8 cellular contexts compared by ENCODE assay signal in the genomic region with DNA sequence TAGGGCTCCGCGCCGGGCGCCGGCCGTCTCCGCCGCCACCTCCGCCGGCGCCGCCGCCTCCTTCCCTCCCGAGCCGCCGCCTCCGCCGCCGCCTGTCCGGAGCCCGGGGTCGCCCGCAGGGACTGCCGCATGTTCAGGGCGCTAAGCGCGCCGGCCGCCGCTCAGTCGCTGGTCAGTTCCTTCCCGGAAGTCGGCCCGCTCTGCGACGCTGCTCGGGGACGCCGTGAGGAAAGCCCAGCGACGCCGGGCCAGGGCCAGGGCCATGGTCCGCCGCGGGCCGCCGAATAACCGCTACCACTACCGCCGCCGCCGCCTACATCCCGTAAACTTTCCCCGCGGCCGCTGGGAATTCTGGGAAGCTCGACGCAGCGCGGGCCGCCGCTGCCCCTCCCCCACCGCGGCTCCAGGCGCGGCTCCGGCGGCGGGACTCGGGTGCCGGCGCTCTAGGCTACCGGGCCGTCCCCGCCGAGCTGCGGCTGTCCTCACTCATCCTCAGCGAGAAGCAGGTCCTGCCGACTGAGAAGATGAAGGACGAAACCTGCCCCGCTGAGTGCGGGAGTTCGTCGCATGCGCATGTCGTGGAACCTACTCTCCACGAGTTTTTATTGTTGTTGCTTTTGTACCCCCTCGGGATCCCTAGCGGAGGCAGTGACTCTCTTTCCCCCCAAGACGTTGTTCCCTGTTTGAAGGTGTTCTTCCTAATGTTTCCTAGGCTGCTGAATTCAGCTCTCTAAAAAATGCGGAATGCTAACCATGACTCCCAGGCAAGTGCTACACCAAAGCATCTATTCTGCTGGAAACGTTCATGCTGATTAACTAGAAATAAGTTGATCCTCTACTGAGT. TPM values are rescaled to one million over a fixed set of nuclear protein-coding genes. Genes with fewer than 3 reads are reported as not detected.
DNase-seq lines count a peak whose midpoint lies in the region; ATAC-seq and TF ChIP-seq lines count a peak whose summit lies in the region.

A gene (minus strand): TSS at position 299 of the 844 bp plus-strand sequence. CDS start 339 bp downstream, outside the sequence.

- H3K27ac ChIP-seq in DOHH2 (ENCODE audit: low read depth, low read length) = peak within 1 kb of the TSS; percentile 24
- peak within 1 kb of the TSS; percentile 30 for H3K27ac ChIP-seq in KOPT-K1 (ENCODE audit: low read depth, low read length, poor library complexity, severe bottlenecking)
- peak within 1 kb of the TSS; percentile 88 for H3K27ac ChIP-seq in RWPE2 (ENCODE audit: poor library complexity, severe bottlenecking)
- peak within 1 kb of the TSS; percentile 87 to 99 (median 97) for H3K27ac ChIP-seq in gastroesophageal sphincter
- H3K27ac ChIP-seq in testis = peak within 1 kb of the TSS; percentile 95 to 98

- TF ChIP-seq EP300 in gastroesophageal sphincter (IDR thresholded peaks at IDR 0.05) = no peak

- H3K79me2 ChIP-seq in DOHH2 (ENCODE audit: control insufficient read depth, low read length) = peaks cover 36% of the 10 kb centered on the region

- H3K9me3 ChIP-seq in DOHH2 (ENCODE audit: control insufficient read depth, insufficient read depth, low read length) (no peaks in the 10 kb centered on the region), KOPT-K1 (ENCODE audit: insufficient read depth, low read length, poor library complexity, severe bottlenecking) (no peaks in the 10 kb centered on the region), RWPE2 (ENCODE audit: severe bottlenecking) (no peaks in the 10 kb centered on the region), gastroesophageal sphincter (no peaks in the 10 kb centered on the region), testis (no peaks in the 10 kb centered on the region)

- intact Hi-C loops in testis (cut with DNase I; ENCODE audit: low total_unique reads) = no loop called here

- peaks cover 9% of the 10 kb centered on the region; the same call in 1 of the 2 replicates for H3F3A ChIP-seq in DOHH2 (ENCODE audit: control insufficient read depth, insufficient read depth)

- no peaks in the 10 kb centered on the region for H3K9me2 ChIP-seq in DOHH2 (replicated peaks; ENCODE audit: control insufficient read depth, low read length)

- H4K20me1 ChIP-seq in DOHH2 (ENCODE audit: control insufficient read depth, insufficient read depth, low read depth, low read length) = no peaks in the 10 kb centered on the region

- peak; percentile 94 to 97 for TF ChIP-seq POLR2A in gastroesophageal sphincter (IDR thresholded peaks at IDR 0.05)
- TF ChIP-seq POLR2A in testis (IDR thresholded peaks at IDR 0.05) = peak; percentile 0

- H3K4me1 ChIP-seq in DOHH2 (ENCODE audit: control insufficient read depth, low read length) (peaks cover 43% of the 10 kb centered on the region), RWPE2 (ENCODE audit: insufficient read depth, poor library complexity, severe bottlenecking) (peaks cover 20% of the 10 kb centered on the region), gastroesophageal sphincter (peaks cover 0 to 39% (median 2%) of the 10 kb centered on the region in 3 donors), testis (peaks cover 10% of the 10 kb centered on the region)

- 0% methylated on average over 3 to 4 of the region's 92 CpGs for WGBS in gastroesophageal sphincter (ENCODE audit: low coverage in 1 of 2), 2 donors
- 0% methylated on average over 34 to 48 of the region's 92 CpGs for WGBS in testis, 2 donors

- peak within 1 kb of the TSS; percentile 86 for H3K4me3 ChIP-seq in DOHH2 (ENCODE audit: low read length)
- peak within 1 kb of the TSS; percentile 74 for H3K4me3 ChIP-seq in RWPE2 (ENCODE audit: severe bottlenecking)
- peak within 1 kb of the TSS; percentile 61 to 93 for H3K4me3 ChIP-seq in gastroesophageal sphincter
- H3K4me3 ChIP-seq in testis = peak within 1 kb of the TSS; percentile 79 to 93

- peaks cover 13% of the 10 kb centered on the region for H3K36me3 ChIP-seq in DOHH2 (ENCODE audit: control insufficient read depth, low read length)
- H3K36me3 ChIP-seq in KOPT-K1 (ENCODE audit: insufficient read depth, low read length) = no peaks in the 10 kb centered on the region
- H3K36me3 ChIP-seq in RWPE2 (ENCODE audit: low read depth) = peaks cover 22% of the 10 kb centered on the region
- peaks cover 0 to 10% of the 10 kb centered on the region in 2 donors for H3K36me3 ChIP-seq in gastroesophageal sphincter
- no peaks in the 10 kb centered on the region for H3K36me3 ChIP-seq in testis (ENCODE audit: low read depth, missing control alignments)

- peak within 1 kb of the TSS; percentile 80 for H3K4me2 ChIP-seq in DOHH2 (ENCODE audit: low read length)

- TF ChIP-seq CTCF in DOHH2 (IDR thresholded peaks at IDR 0.05; ENCODE audit: low read depth, low read length, poor library complexity, severe bottlenecking) (no peak), RWPE2 (IDR thresholded peaks at IDR 0.05; ENCODE audit: poor library complexity, severe bottlenecking) (no peak), gastroesophageal sphincter (IDR thresholded peaks at IDR 0.05) (peak in 1 of 4 experiments; percentile 12), testis (IDR thresholded peaks at IDR 0.05) (no peak)

- peak; percentile 89 for DNase-seq in RWPE2 (ENCODE audit: low spot score)
- DNase-seq in activated naive CD4-positive, alpha-beta T cell treated with Interleukin-2 at 50 U/mL for 16 hours = peak; percentile 59
- peak in 55 of 56 donors; percentile 32 to 94 (median 78) for DNase-seq in nucleus accumbens (lab: John Stamatoyannopoulos, UW)
- peak; percentile 87 for DNase-seq in testis

- H3K27me3 ChIP-seq in DOHH2 (ENCODE audit: control insufficient read depth, low read length) (no peaks in the 10 kb centered on the region), RWPE2 (ENCODE audit: insufficient read depth, poor library complexity, severe bottlenecking) (no peaks in the 10 kb centered on the region), gastroesophageal sphincter (no peaks in the 10 kb centered on the region), testis (no peaks in the 10 kb centered on the region)

- ATAC-seq in GM21717 (IDR thresholded peaks at IDR 0.05; ENCODE audit: unreplicated experiment) (peak; percentile 59), RWPE2 (ENCODE audit: low read depth) (peak; percentile 67), gastroesophageal sphincter (peak; percentile 89)

RNA-seq across cellular contexts. Expression of the gene that starts here (rescaled TPM):
- total RNA-seq in gastroesophageal sphincter (10 to 100 TPM; 34.8 to 48.7 (median 42.5) TPM), testis (10 to 100 TPM; 40.4 to 40.9 TPM)
- 53.5 TPM for polyA plus RNA-seq in testis (ENCODE audit: insufficient read depth, low read depth, low replicate concordance)

Comparison
In these comparisons a context has a peak if more than half of its experiments do, and no peak if none do; other contexts are left out.
1. Peak in every context shown above with its lines: DNase-seq, ATAC-seq, H3K4me3 ChIP-seq and H3K27ac ChIP-seq.
2. H3K27ac ChIP-seq: peak in every context shown above with its lines; median percentile 97 in gastroesophageal sphincter; 96 in testis; 88 in RWPE2; 30 in KOPT-K1; 24 in DOHH2.